Comparison of ENCODE assay signal across 19 cellular contexts in the genomic region with DNA sequence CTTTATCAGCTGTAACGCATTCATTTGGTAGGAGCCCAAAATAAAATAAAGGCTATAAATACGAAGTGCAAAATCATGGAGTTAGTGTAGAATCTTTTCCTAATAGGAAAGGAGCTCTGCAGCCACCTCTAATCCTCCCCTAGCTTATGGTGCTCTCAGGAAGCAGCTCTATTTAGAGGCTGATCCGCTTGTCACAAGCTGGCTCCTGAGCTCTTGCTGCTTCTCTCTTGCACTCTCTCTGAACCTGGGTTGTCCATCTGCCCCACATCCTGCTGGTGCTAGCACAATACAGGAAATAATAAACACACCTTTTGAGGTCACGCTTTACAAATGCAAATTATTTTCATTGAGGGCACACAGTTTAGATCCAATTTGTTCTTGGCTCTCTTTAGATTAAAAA. TPM values are rescaled to one million over a fixed set of nuclear protein-coding genes. Genes with fewer than 3 reads are reported as not detected.
DNase-seq lines count a peak whose midpoint lies in the region; ATAC-seq and TF ChIP-seq lines count a peak whose summit lies in the region.
"Had no signal": no experiment of that assay in that cellular context is flagged by ENCODE, and none has a peak within 500 bp of the region (broad histone marks: within the 10 kb centered on the region; RNA-seq: fewer than 3 reads in every experiment).

No MANE protein-coding gene starts in this region.

- no peak overlapping the region for H3K4me3 Mint-ChIP-seq in activated CD4-positive, alpha-beta T cell treated with anti-CD3 and anti-CD28 coated beads, Interleukin-2, amount 10 ng/mL, durations not matched to agents 24 days and 14 days
- H3K4me3 Mint-ChIP-seq in activated CD4-positive, alpha-beta T cell treated with anti-CD3 and anti-CD28 coated beads for 36 hours = no peak overlapping the region
- H3K4me3 Mint-ChIP-seq in T-helper 2 cell treated with Interferon-gamma antibody and Interleukin-4, amounts not matched to agents 5 μg/mL and 100 μg/mL, for 36 hours = no peak overlapping the region
- no peak overlapping the region for H3K4me3 Mint-ChIP-seq in Caco-2 (ENCODE audit: unreplicated experiment)
- H3K4me3 Mint-ChIP-seq: CD8-positive, alpha-beta memory T cell; H9 had no signal

- H3K27me3 Mint-ChIP-seq in activated CD4-positive, alpha-beta T cell treated with anti-CD3 and anti-CD28 coated beads, Interleukin-2, amount 10 ng/mL, durations not matched to agents 24 days and 14 days = peaks cover 11% of the 10 kb centered on the region
- H3K27me3 Mint-ChIP-seq in activated CD4-positive, alpha-beta T cell treated with anti-CD3 and anti-CD28 coated beads for 36 hours = peaks cover 8% of the 10 kb centered on the region
- no peaks in the 10 kb centered on the region for H3K27me3 Mint-ChIP-seq in T-helper 2 cell treated with Interferon-gamma antibody and Interleukin-4, amounts not matched to agents 5 μg/mL and 100 μg/mL, for 36 hours (ENCODE audit: low read depth)
- H3K27me3 Mint-ChIP-seq in Caco-2 (ENCODE audit: insufficient read depth, unreplicated experiment) = peaks cover 11% of the 10 kb centered on the region

- H3K79me2 ChIP-seq in smooth muscle cell (ENCODE audit: low read depth) = no peaks in the 10 kb centered on the region

- H3K4me1 Mint-ChIP-seq in activated CD4-positive, alpha-beta T cell treated with anti-CD3 and anti-CD28 coated beads, Interleukin-2, amount 10 ng/mL, durations not matched to agents 24 days and 14 days = no peaks in the 10 kb centered on the region
- no peaks in the 10 kb centered on the region for H3K4me1 Mint-ChIP-seq in activated CD4-positive, alpha-beta T cell treated with anti-CD3 and anti-CD28 coated beads for 36 hours
- no peaks in the 10 kb centered on the region for H3K4me1 Mint-ChIP-seq in T-helper 2 cell treated with Interferon-gamma antibody and Interleukin-4, amounts not matched to agents 5 μg/mL and 100 μg/mL, for 36 hours (ENCODE audit: low read depth)
- H3K4me1 Mint-ChIP-seq in Caco-2 (ENCODE audit: low read depth, unreplicated experiment) = no peaks in the 10 kb centered on the region

- no peak overlapping the region for H3K4me3 ChIP-seq in Caco-2 (ENCODE audit: low read depth, low read length)
- no peak overlapping the region for H3K4me3 ChIP-seq in smooth muscle cell
- H3K4me3 ChIP-seq: BLaER1 had no signal

- no peak overlapping the region for H3K27ac Mint-ChIP-seq in activated CD4-positive, alpha-beta T cell treated with anti-CD3 and anti-CD28 coated beads, Interleukin-2, amount 10 ng/mL, durations not matched to agents 24 days and 14 days
- no peak overlapping the region for H3K27ac Mint-ChIP-seq in activated CD4-positive, alpha-beta T cell treated with anti-CD3 and anti-CD28 coated beads for 36 hours
- no peak overlapping the region for H3K27ac Mint-ChIP-seq in T-helper 2 cell treated with Interferon-gamma antibody and Interleukin-4, amounts not matched to agents 5 μg/mL and 100 μg/mL, for 36 hours
- H3K27ac Mint-ChIP-seq in Caco-2 (ENCODE audit: unreplicated experiment) = no peak overlapping the region
- H3K27ac Mint-ChIP-seq: H9 had no signal

- CTCF ChIA-PET in activated CD4-positive, alpha-beta T cell treated with anti-CD3 and anti-CD28 coated beads for 36 hours (lab: Charles Lee) = interaction anchor here (0.7 kb wide), 1 partner anchor 165 kb away, joined by 3 read pairs; no protein-coding TSS in a partner anchor
- CTCF ChIA-PET in Caco-2 (lab: Charles Lee) = interaction anchor here (1.0 kb wide), 1 partner anchor 631 kb away, joined by 3 read pairs; no protein-coding TSS in a partner anchor

- H3K4me1 ChIP-seq in Caco-2 (no peaks in the 10 kb centered on the region), smooth muscle cell (ENCODE audit: low read depth) (peaks cover 7% of the 10 kb centered on the region)
- H3K4me1 ChIP-seq: BLaER1 had no signal

- POLR2A ChIA-PET in activated CD4-positive, alpha-beta T cell treated with anti-CD3 and anti-CD28 coated beads for 36 hours (lab: Charles Lee) = no interaction called here
- POLR2A ChIA-PET in Caco-2 (lab: Charles Lee) = no interaction called here

- H3K27me3 ChIP-seq in Caco-2 (replicated peaks; ENCODE audit: control insufficient read depth, insufficient read depth, low read length) (no peaks in the 10 kb centered on the region; the same call in 1 of the 2 replicates), smooth muscle cell (ENCODE audit: low read depth) (no peaks in the 10 kb centered on the region)
- H3K27me3 ChIP-seq: BLaER1 had no signal

- no TSS peak for BruUV-seq in Caco-2 (replicated peaks; lab: Mats Ljungman, UMichigan)

- no peaks in the 10 kb centered on the region for H3K36me3 Mint-ChIP-seq in activated CD4-positive, alpha-beta T cell treated with anti-CD3 and anti-CD28 coated beads, Interleukin-2, amount 10 ng/mL, durations not matched to agents 24 days and 14 days (ENCODE audit: low read depth)
- no peaks in the 10 kb centered on the region for H3K36me3 Mint-ChIP-seq in activated CD4-positive, alpha-beta T cell treated with anti-CD3 and anti-CD28 coated beads for 36 hours (ENCODE audit: low read depth)
- no peaks in the 10 kb centered on the region for H3K36me3 Mint-ChIP-seq in T-helper 2 cell treated with Interferon-gamma antibody and Interleukin-4, amounts not matched to agents 5 μg/mL and 100 μg/mL, for 36 hours (ENCODE audit: low read depth)
- no peaks in the 10 kb centered on the region for H3K36me3 Mint-ChIP-seq in Caco-2 (ENCODE audit: insufficient read depth, unreplicated experiment)
- H3K36me3 Mint-ChIP-seq: CD8-positive, alpha-beta memory T cell had no signal

- 84% methylated on average over 4 of the region's 4 CpGs for WGBS in smooth muscle cell (ENCODE audit: low lambda C conversion rate)

- H3K9me3 Mint-ChIP-seq in activated CD4-positive, alpha-beta T cell treated with anti-CD3 and anti-CD28 coated beads, Interleukin-2, amount 10 ng/mL, durations not matched to agents 24 days and 14 days = no peaks in the 10 kb centered on the region
- no peaks in the 10 kb centered on the region for H3K9me3 Mint-ChIP-seq in activated CD4-positive, alpha-beta T cell treated with anti-CD3 and anti-CD28 coated beads for 36 hours (ENCODE audit: low read depth)
- no peaks in the 10 kb centered on the region for H3K9me3 Mint-ChIP-seq in T-helper 2 cell treated with Interferon-gamma antibody and Interleukin-4, amounts not matched to agents 5 μg/mL and 100 μg/mL, for 36 hours
- no peaks in the 10 kb centered on the region for H3K9me3 Mint-ChIP-seq in Caco-2 (ENCODE audit: unreplicated experiment)
- H3K9me3 Mint-ChIP-seq: CD8-positive, alpha-beta memory T cell; H9 had no signal

- TF ChIP-seq CTCF in Caco-2 (IDR thresholded peaks at IDR 0.05; ENCODE audit: insufficient read depth in 1 of 2, low read depth in 1 of 2, low read length in 1 of 2, severe bottlenecking in 1 of 2, unreplicated experiment in 1 of 2) = no peak
- no peak for TF ChIP-seq CTCF in smooth muscle cell (IDR thresholded peaks at IDR 0.05; ENCODE audit: borderline replicate concordance, insufficient read depth, poor library complexity, severe bottlenecking)

- no peak overlapping the region for H2AFZ ChIP-seq in smooth muscle cell (ENCODE audit: low read depth)

- H4K20me1 ChIP-seq in smooth muscle cell (ENCODE audit: low read depth) = no peaks in the 10 kb centered on the region
- H4K20me1 ChIP-seq: BLaER1 had no signal

- H3K27ac ChIP-seq in smooth muscle cell (ENCODE audit: low read depth) = no peak overlapping the region
- H3K27ac ChIP-seq: BLaER1, KMS-11 had no signal

- no peak overlapping the region for H3K9ac ChIP-seq in smooth muscle cell (ENCODE audit: low read depth)
- H3K9ac ChIP-seq: BLaER1, KMS-11 had no signal

- DNase-seq in activated CD4-positive, alpha-beta T cell treated with anti-CD3 and anti-CD28 coated beads, Interleukin-2, amount 10 ng/mL, durations not matched to agents 24 days and 14 days = peak; percentile 25
- no peak for DNase-seq in activated CD4-positive, alpha-beta T cell treated with anti-CD3 and anti-CD28 coated beads for 36 hours
- DNase-seq in NCI-H69 (lab: John Stamatoyannopoulos, UW) (peak; percentile 73), cerebellar cortex (ENCODE audit: low spot score) (peak; percentile 65), Caco-2 (no peak), NCI-H1694 treated with DMSO at 0.1 percent for 48 hours (lab: John Stamatoyannopoulos, UW) (no peak), smooth muscle cell (lab: John Stamatoyannopoulos, UW; ENCODE audit: unreplicated experiment) (no peak)
- DNase-seq in T-helper 2 cell treated with Interferon-gamma antibody and Interleukin-4, amounts not matched to agents 5 μg/mL and 100 μg/mL, for 36 hours (ENCODE audit: low spot score) = no peak
- DNase-seq: CD8-positive, alpha-beta memory T cell; EL; H9; NCI-H1048; NCI-H1694; SW 1271 had no signal

- no peak overlapping the region for H3K4me2 ChIP-seq in smooth muscle cell
- H3K4me2 ChIP-seq: BLaER1, KMS-11 had no signal

- intact Hi-C loops in activated CD4-positive, alpha-beta T cell treated with anti-CD3 and anti-CD28 coated beads, Interleukin-2, amount 10 ng/mL, durations not matched to agents 24 days and 14 days (cut with micrococcal nuclease) = no loop called here
- intact Hi-C loops in activated CD4-positive, alpha-beta T cell treated with anti-CD3 and anti-CD28 coated beads for 36 hours (cut with DNase I, micrococcal nuclease) = no loop called here
- intact Hi-C loops in Caco-2 (cut with micrococcal nuclease; ENCODE audit: unreplicated experiment) = no loop called here

- H3K36me3 ChIP-seq in Caco-2 (ENCODE audit: control insufficient read depth, insufficient read depth, low read length) = no peaks in the 10 kb centered on the region
- no peaks in the 10 kb centered on the region for H3K36me3 ChIP-seq in smooth muscle cell (ENCODE audit: low read depth)
- H3K36me3 ChIP-seq: BLaER1 had no signal

- no peaks in the 10 kb centered on the region for H3F3A ChIP-seq in smooth muscle cell (ENCODE audit: low read depth)

- no peaks in the 10 kb centered on the region for H3K9me3 ChIP-seq in Caco-2
- H3K9me3 ChIP-seq in smooth muscle cell (replicated peaks; ENCODE audit: low read depth) = no peaks in the 10 kb centered on the region
- H3K9me3 ChIP-seq: BLaER1 had no signal

- no peak for ATAC-seq in activated CD4-positive, alpha-beta T cell treated with anti-CD3 and anti-CD28 coated beads for 36 hours

RNA-seq across cellular contexts. Expression of gene BFSP2, which starts 37.3 kb away (rescaled TPM):
- total RNA-seq in activated CD4-positive, alpha-beta T cell treated with anti-CD3 and anti-CD28 coated beads, Interleukin-2, amount 10 ng/mL, durations not matched to agents 24 days and 14 days = not detected in 2 replicates
- total RNA-seq in activated CD4-positive, alpha-beta T cell treated with anti-CD3 and anti-CD28 coated beads for 36 hours = under 1 TPM in 1 of 2 experiments, not detected in 1; 0.21 TPM
- total RNA-seq in Caco-2 (2022) (not detected in 2 replicates), smooth muscle cell (not detected in 2 replicates)
- not detected in 2 replicates for polyA plus RNA-seq in smooth muscle cell
- total RNA-seq: A172; CD8-positive, alpha-beta memory T cell; H9; MCF 10A; SK-MEL-5 had no signal

Comparison
In these comparisons a context has a peak if more than half of its experiments do, and no peak if none do; other contexts are left out.
1. DNase-seq: peak in activated CD4-positive, alpha-beta T cell treated with anti-CD3 and anti-CD28 coated beads, Interleukin-2, amount 10 ng/mL, durations not matched to agents 24 days and 14 days (single experiment), NCI-H69 (single experiment) and cerebellar cortex (single experiment); none in activated CD4-positive, alpha-beta T cell treated with anti-CD3 and anti-CD28 coated beads for 36 hours (single experiment), T-helper 2 cell treated with Interferon-gamma antibody and Interleukin-4, amounts not matched to agents 5 μg/mL and 100 μg/mL, for 36 hours (single experiment), Caco-2 (0 of 2), NCI-H1694 treated with DMSO at 0.1 percent for 48 hours (single experiment) and smooth muscle cell (single experiment).